In genomic region chr4:129117705-129118104, GRCh38 we compare ENCODE assay signal across 9 cellular contexts.
"Had no signal": no experiment of that assay in that cellular context is flagged by ENCODE, and none has a peak within 500 bp of the region (broad histone marks: within the 10 kb centered on the region; RNA-seq: fewer than 3 reads in every experiment).

No MANE protein-coding gene starts in this region.

- H3K4me1 Mint-ChIP-seq: IgD-negative memory B cell had no signal

- H3K27ac ChIP-seq: HL-60 had no signal

- H3K9me3 Mint-ChIP-seq: GM23338, HFFc6, IgD-negative memory B cell had no signal

- H3K4me3 Mint-ChIP-seq: GM23338, HFFc6, IgD-negative memory B cell had no signal

- H3K36me3 ChIP-seq: HAP-1 had no signal

- H3K4me2 ChIP-seq: GM23338 had no signal

- H3K27ac Mint-ChIP-seq: GM23338, HFFc6 had no signal

- DNase-seq: H7, HFFc6, KG1 had no signal

- H3K4me3 ChIP-seq: GM23338, HAP-1 had no signal

- H2AFZ ChIP-seq: GM23338 had no signal

- H3K27me3 Mint-ChIP-seq: IgD-negative memory B cell had no signal

- ATAC-seq: GM23338, HCT116, HepG2 had no signal

- H3K9me3 ChIP-seq: HAP-1 had no signal
